In the genomic region with DNA sequence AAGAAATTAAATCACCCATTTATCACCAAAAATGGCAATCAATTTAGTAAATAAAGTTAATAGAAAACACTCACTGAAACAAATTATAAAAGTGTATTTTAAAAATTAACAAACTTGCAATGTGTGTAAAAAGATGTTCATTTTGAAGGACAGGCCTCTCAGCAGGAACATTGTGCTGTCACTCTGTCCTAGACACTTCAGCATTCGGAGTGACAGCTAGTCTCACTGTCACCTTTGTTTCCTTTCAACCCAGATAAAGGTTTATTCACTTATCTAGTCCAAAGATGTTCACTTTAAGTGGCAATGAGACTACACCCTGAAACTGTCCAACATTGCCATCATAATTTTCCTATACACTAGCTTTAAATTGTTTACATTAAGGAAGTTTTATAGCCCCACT, we compare ENCODE assay signal across 23 cellular contexts.
"Had no signal": no experiment of that assay in that cellular context is flagged by ENCODE, and none has a peak within 500 bp of the region (broad histone marks: within the 10 kb centered on the region; RNA-seq: fewer than 3 reads in every experiment).

No MANE protein-coding gene starts in this region.

- H3K9me3 ChIP-seq: colonic mucosa, esophagus muscularis mucosa, esophagus squamous epithelium, gastrocnemius medialis, gastroesophageal sphincter had no signal

- H3K4me1 ChIP-seq: colonic mucosa, esophagus muscularis mucosa, esophagus squamous epithelium, foreskin keratinocyte, gastrocnemius medialis, gastroesophageal sphincter, heart left ventricle, heart right ventricle had no signal

- DNase-seq: colonic mucosa; cortex of kidney; dermis blood vessel endothelial cell; dorsolateral prefrontal cortex; effector CD4-positive, alpha-beta T cell; effector CD8-positive, alpha-beta T cell; effector memory CD4-positive, alpha-beta T cell; effector memory CD8-positive, alpha-beta T cell; endodermal cell; erythroblast; esophagus squamous epithelium; foreskin fibroblast; foreskin keratinocyte; foreskin melanocyte; gastrocnemius medialis; glutamatergic neuron; head of caudate nucleus; heart left ventricle; heart right ventricle had no signal

- H3K27me3 ChIP-seq: colonic mucosa, dorsolateral prefrontal cortex, esophagus muscularis mucosa, esophagus squamous epithelium, foreskin keratinocyte, gastrocnemius medialis, gastroesophageal sphincter, heart left ventricle, heart right ventricle had no signal

- H3K27ac ChIP-seq: colonic mucosa, coronary artery, dorsolateral prefrontal cortex, epithelial cell of prostate, esophagus muscularis mucosa, esophagus squamous epithelium, foreskin keratinocyte, gastrocnemius medialis, gastroesophageal sphincter, heart left ventricle, heart right ventricle had no signal

- H3K4me3 ChIP-seq: colonic mucosa, coronary artery, dorsolateral prefrontal cortex, esophagus muscularis mucosa, esophagus squamous epithelium, gastrocnemius medialis, gastroesophageal sphincter, heart left ventricle, heart right ventricle had no signal

- H3K36me3 ChIP-seq: colonic mucosa, esophagus muscularis mucosa, esophagus squamous epithelium, gastrocnemius medialis, gastroesophageal sphincter, heart left ventricle, heart right ventricle had no signal
